ENCODE assay signal across 17 cellular contexts in genomic region chr15:101044625-101045235, GRCh38.
DNase-seq lines count a peak whose midpoint lies in the region; ATAC-seq, FAIRE-seq and TF ChIP-seq lines count a peak whose summit lies in the region.
"Had no signal": no experiment of that assay in that cellular context is flagged by ENCODE, and none has a peak within 500 bp of the region (broad histone marks: within the 10 kb centered on the region; RNA-seq: fewer than 3 reads in every experiment).

No MANE protein-coding gene starts in this region.

- H3K9me1 ChIP-seq in K562 (ENCODE audit: control insufficient read depth, insufficient read depth, low read length): peaks cover 4% of the 10 kb centered on the region

- H4K8ac ChIP-seq in H9 (replicated peaks; ENCODE audit: insufficient read length, low read depth, low read length): no peak overlapping the region

- H3K36me3 Mint-ChIP-seq in H9 (ENCODE audit: insufficient read depth in 1 of 3, low read depth in 3 of 3): no peaks in the 10 kb centered on the region
- peaks cover 0 to 15% (median 1%) of the 10 kb centered on the region in 3 donors for H3K36me3 Mint-ChIP-seq in naive thymus-derived CD8-positive, alpha-beta T cell

- no peak for TF ChIP-seq RAD21 in K562 (CRISPR knock-in tag; conservative IDR thresholded peaks at IDR 0.05 in 1 of 2, IDR thresholded peaks at IDR 0.05 in 1 of 2)

- no peak overlapping the region for H2BK12ac ChIP-seq in H9 (ENCODE audit: insufficient read length, low read depth, low read length)

- TF ChIP-seq POLR2A in K562 (conservative IDR thresholded peaks at IDR 0.05): no peak
- TF ChIP-seq POLR2A in spleen (IDR thresholded peaks at IDR 0.05): no peak

- H3K27ac Mint-ChIP-seq in H9: no peak overlapping the region
- H3K27ac Mint-ChIP-seq in naive thymus-derived CD8-positive, alpha-beta T cell: no peak overlapping the region
- H3K27ac Mint-ChIP-seq: HFFc6; stimulated activated naive CD8-positive, alpha-beta T cell treated with anti-CD3 and anti-CD28 coated beads, Interleukin-15, Interleukin-2, amounts not matched to agents 100 ng/mL and 50 ng/mL, for 24 hours had no signal

- H2BK5ac ChIP-seq in H9 (ENCODE audit: insufficient read length, low read length): no peak overlapping the region

- no peak overlapping the region for H4K5ac ChIP-seq in H9 (ENCODE audit: insufficient read length, low read depth, low read length)

- H2BK120ac ChIP-seq in H9 (ENCODE audit: low read depth, low read length, poor library complexity, severe bottlenecking): no peak overlapping the region

- intact Hi-C loops in K562 (cut with micrococcal nuclease): no loop called here
- intact Hi-C loops in kidney (cut with DNase I): no loop called here
- intact Hi-C loops in spleen (cut with DNase I; ENCODE audit: low total_unique reads): no loop called here

- no peak overlapping the region for H3K23ac ChIP-seq in H9 (ENCODE audit: insufficient read length, low read depth, low read length)

- H3K27me3 ChIP-seq in H9 (ENCODE audit: insufficient read depth, low read length): no peaks in the 10 kb centered on the region
- peaks cover 60 to 69% of the 10 kb centered on the region in 2 experiments for H3K27me3 ChIP-seq in K562 (ENCODE audit: control insufficient read depth in 2 of 2, insufficient read depth in 2 of 2, low read length in 2 of 2)
- no peaks in the 10 kb centered on the region for H3K27me3 ChIP-seq in spleen (replicated peaks in 1 of 7)

- no peak overlapping the region for H3K18ac ChIP-seq in H9 (ENCODE audit: insufficient read length, low read depth, low read length)

- in situ Hi-C loops in K562 (cut with MboI): no loop called here

- ATAC-seq in K562 (peak; percentile 22; the same call in 1 of the 3 replicates), HG02973 (IDR thresholded peaks at IDR 0.05; ENCODE audit: unreplicated experiment) (no peak)
- ATAC-seq in naive thymus-derived CD8-positive, alpha-beta T cell: no peak
- ATAC-seq: PC-3 had no signal

- TF ChIP-seq CTCF in H9 (conservative IDR thresholded peaks at IDR 0.05) (no peak), K562 (IDR thresholded peaks at IDR 0.05 in 2 of 3, conservative IDR thresholded peaks at IDR 0.05 in 1 of 3; ENCODE audit: insufficient read depth in 2 of 3, low read depth in 1 of 3, low read length in 3 of 3) (no peak), kidney (IDR thresholded peaks at IDR 0.05; ENCODE audit: borderline replicate concordance, extremely low read depth, insufficient read depth) (no peak), spleen (IDR thresholded peaks at IDR 0.05 in 8 of 11, conservative IDR thresholded peaks at IDR 0.05 in 3 of 11) (no peak)

- no peaks in the 10 kb centered on the region for H3K79me2 ChIP-seq in H9 (ENCODE audit: insufficient read depth, low read length)
- H3K79me2 ChIP-seq in K562 (ENCODE audit: control insufficient read depth, insufficient read depth, low read length): no peaks in the 10 kb centered on the region

- H3K4me1 ChIP-seq in H9 (ENCODE audit: insufficient read depth, low read length): no peaks in the 10 kb centered on the region
- H3K4me1 ChIP-seq in K562 (replicated peaks in 1 of 2; ENCODE audit: control insufficient read depth in 2 of 2, insufficient read depth in 2 of 2, low read length in 2 of 2): no peaks in the 10 kb centered on the region
- no peaks in the 10 kb centered on the region for H3K4me1 ChIP-seq in kidney (ENCODE audit: control insufficient read depth in 1 of 2, insufficient read depth in 1 of 2, low read depth in 1 of 2, low read length in 2 of 2)
- peaks cover 0 to 23% (median 4%) of the 10 kb centered on the region in 6 donors for H3K4me1 ChIP-seq in spleen

- no TSS peak for BruUV-seq in K562 (replicated peaks; lab: Mats Ljungman, UMichigan)

- peaks cover 28 to 44% of the 10 kb centered on the region in 2 experiments for H3K4me1 Mint-ChIP-seq in H9
- no peaks in the 10 kb centered on the region for H3K4me1 Mint-ChIP-seq in naive thymus-derived CD8-positive, alpha-beta T cell

- H3K79me1 ChIP-seq in H9 (ENCODE audit: insufficient read depth, low read depth, low read length, poor library complexity, severe bottlenecking): no peaks in the 10 kb centered on the region

- no peak overlapping the region for H3T11ph ChIP-seq in H9 (ENCODE audit: low read length)

- H4K20me1 ChIP-seq in H9 (ENCODE audit: control insufficient read depth, insufficient read depth, insufficient read length): no peaks in the 10 kb centered on the region
- peaks cover 6% of the 10 kb centered on the region; the same call in 1 of the 2 replicates for H4K20me1 ChIP-seq in K562 (replicated peaks; ENCODE audit: control insufficient read depth, insufficient read depth, low read length)

- no peaks in the 10 kb centered on the region; a peak in 1 of 5 replicates for H3K9me3 Mint-ChIP-seq in H9
- peaks cover 0 to 25% (median 9%) of the 10 kb centered on the region in 9 donors for H3K9me3 Mint-ChIP-seq in naive thymus-derived CD8-positive, alpha-beta T cell
- H3K9me3 Mint-ChIP-seq: HFFc6; stimulated activated naive CD8-positive, alpha-beta T cell treated with anti-CD3 and anti-CD28 coated beads, Interleukin-15, Interleukin-2, amounts not matched to agents 100 ng/mL and 50 ng/mL, for 24 hours had no signal

- no CpG with 5 or more reads among the region's 11 CpGs for WGBS in H9 (ENCODE audit: extremely low coverage, insufficient read length, low lambda C conversion rate)
- WGBS in K562 (ENCODE audit: insufficient coverage, low coverage, missing lambda C conversion rate): 7% methylated on average over 11 of the region's 11 CpGs
- 80 to 93% (median 89%) methylated on average over 11 of the region's 11 CpGs for WGBS in spleen, 5 donors

- H3K4ac ChIP-seq in H9 (ENCODE audit: low read depth, low read length): no peak overlapping the region

- no peak overlapping the region for H3K4me3 ChIP-seq in K562
- no peak overlapping the region for H3K4me3 ChIP-seq in kidney (ENCODE audit: low read length in 2 of 2)
- H3K4me3 ChIP-seq in spleen: no peak overlapping the region

- POLR2A ChIA-PET in K562 (lab: Yijun Ruan, JAX): no interaction called here
- POLR2A ChIA-PET in naive thymus-derived CD8-positive, alpha-beta T cell (lab: Charles Lee): no interaction called here

- no peak overlapping the region for H2AFZ ChIP-seq in H9 (ENCODE audit: low read length)
- H2AFZ ChIP-seq in K562 (ENCODE audit: low read depth, low read length): no peak overlapping the region

- no peak overlapping the region for H2AK5ac ChIP-seq in H9 (ENCODE audit: insufficient read length, low read length)

- H3K9ac ChIP-seq in H9 (ENCODE audit: extremely low read depth, insufficient read length, low read length): no peak overlapping the region
- no peak overlapping the region for H3K9ac ChIP-seq in K562 (ENCODE audit: insufficient read depth in 1 of 2, low read depth in 2 of 2, low read length in 2 of 2)
- H3K9ac ChIP-seq in kidney (ENCODE audit: low read length in 2 of 2): no peak overlapping the region

- H3K4me3 Mint-ChIP-seq in H9: no peak overlapping the region
- H3K4me3 Mint-ChIP-seq in naive thymus-derived CD8-positive, alpha-beta T cell: no peak overlapping the region
- H3K4me3 Mint-ChIP-seq: HFFc6; stimulated activated naive CD8-positive, alpha-beta T cell treated with anti-CD3 and anti-CD28 coated beads, Interleukin-15, Interleukin-2, amounts not matched to agents 100 ng/mL and 50 ng/mL, for 24 hours had no signal

- H2BK20ac ChIP-seq in H9 (ENCODE audit: low read depth, low read length, poor library complexity, severe bottlenecking): no peak overlapping the region

- DNase-seq in H9: peak; percentile 20
- DNase-seq in K562 (ENCODE audit: extremely low read depth in 1 of 4, low spot score in 3 of 4): no peak
- DNase-seq in kidney: peak; percentile 44
- peak; percentile 24 for DNase-seq in spleen
- no peak for DNase-seq in HUDEP-2 (lab: John Stamatoyannopoulos, UW; ENCODE audit: unreplicated experiment in 76 of 76)
- no peak for DNase-seq in NCI-H1105 treated with DMSO at 0.1 percent for 48 hours (lab: John Stamatoyannopoulos, UW)
- no peak for DNase-seq in naive thymus-derived CD8-positive, alpha-beta T cell
- DNase-seq: activated gamma-delta T cell, COR-L47, HFFc6, mesendoderm, NCI-H1436, NCI-H774, PC-3 had no signal

- H3K23me2 ChIP-seq in H9 (ENCODE audit: insufficient read length, low read depth, low read length, poor library complexity, severe bottlenecking): no peaks in the 10 kb centered on the region

- CTCF ChIA-PET in K562 (lab: Yijun Ruan, JAX; ENCODE audit: low intra/inter-chr PET ratio): no interaction called here

- H3K27ac ChIP-seq in H9 (ENCODE audit: insufficient read length, low read depth, low read length): no peak overlapping the region
- no peak overlapping the region for H3K27ac ChIP-seq in K562 (ENCODE audit: extremely low read depth, low read depth, low read length)
- H3K27ac ChIP-seq in kidney (ENCODE audit: low read depth in 2 of 2, low read length in 2 of 2): peak overlapping the region; percentile 13 to 67
- peak overlapping the region in 6 of 8 donors; percentile 46 to 74 (median 70) for H3K27ac ChIP-seq in spleen

- FAIRE-seq in K562 (lab: Jason Lieb, UNC) (no peak), kidney (lab: Jason Lieb, UNC) (no peak)
- FAIRE-seq: keratinocyte had no signal

- H3K9me3 ChIP-seq in H9 (ENCODE audit: control insufficient read depth, low read depth, low read length): no peaks in the 10 kb centered on the region
- H3K9me3 ChIP-seq in K562 (replicated peaks; ENCODE audit: control insufficient read depth, insufficient read depth, low read depth, low read length): no peaks in the 10 kb centered on the region
- no peaks in the 10 kb centered on the region for H3K9me3 ChIP-seq in kidney (ENCODE audit: control insufficient read depth in 1 of 2, low read length in 2 of 2)
- peaks cover 0 to 12% (median 0%) of the 10 kb centered on the region in 8 donors for H3K9me3 ChIP-seq in spleen

- H3K4me2 ChIP-seq in H9 (ENCODE audit: insufficient read depth, insufficient read length, low read length) (no peak overlapping the region), K562 (ENCODE audit: insufficient read depth, low read length) (no peak overlapping the region)

- peaks cover 58% of the 10 kb centered on the region for H3K27me3 Mint-ChIP-seq in H9 (ENCODE audit: low read depth)
- peaks cover 5 to 41% (median 29%) of the 10 kb centered on the region in 5 donors for H3K27me3 Mint-ChIP-seq in naive thymus-derived CD8-positive, alpha-beta T cell

- peak overlapping the region; percentile 35; the same call in 1 of the 2 replicates for H3K14ac ChIP-seq in H9 (ENCODE audit: insufficient read depth, low read length)

- H3K36me3 ChIP-seq in K562 (ENCODE audit: control insufficient read depth, insufficient read depth, low read length) (no peaks in the 10 kb centered on the region), kidney (ENCODE audit: control insufficient read depth in 1 of 2, insufficient read depth in 2 of 2, low read length in 2 of 2) (no peaks in the 10 kb centered on the region), spleen (peaks cover 0 to 93% (median 42%) of the 10 kb centered on the region in 6 donors)

- TF ChIP-seq EP300 in K562 (IDR thresholded peaks at IDR 0.05; ENCODE audit: low read length): no peak

- H2BK15ac ChIP-seq in H9 (ENCODE audit: low read depth, low read length): no peak overlapping the region

- no peak overlapping the region for H3K56ac ChIP-seq in H9 (ENCODE audit: insufficient read length, low read depth, low read length)

- H4K91ac ChIP-seq in H9 (ENCODE audit: insufficient read length, low read depth, low read length): no peak overlapping the region

TF ChIP-seq in K562, 482 proteins besides CTCF, POLR2A, EP300 and RAD21 (continues in another document):
- no peak for TF ChIP-seq NR1H2 (CRISPR knock-in tag; IDR thresholded peaks at IDR 0.05)

Comparison
In these comparisons a context has a peak if more than half of its experiments do, and no peak if none do; other contexts are left out.
1. DNase-seq: peak in H9 (single experiment), kidney (single experiment) and spleen (single experiment); none in K562 (0 of 4), HUDEP-2 (0 of 76), NCI-H1105 treated with DMSO at 0.1 percent for 48 hours (single experiment) and naive thymus-derived CD8-positive, alpha-beta T cell (0 of 10).
2. H3K27ac ChIP-seq: peak in kidney (2 of 2) and spleen (6 of 8); none in H9 (single experiment) and K562 (single experiment).